In the genomic region with DNA sequence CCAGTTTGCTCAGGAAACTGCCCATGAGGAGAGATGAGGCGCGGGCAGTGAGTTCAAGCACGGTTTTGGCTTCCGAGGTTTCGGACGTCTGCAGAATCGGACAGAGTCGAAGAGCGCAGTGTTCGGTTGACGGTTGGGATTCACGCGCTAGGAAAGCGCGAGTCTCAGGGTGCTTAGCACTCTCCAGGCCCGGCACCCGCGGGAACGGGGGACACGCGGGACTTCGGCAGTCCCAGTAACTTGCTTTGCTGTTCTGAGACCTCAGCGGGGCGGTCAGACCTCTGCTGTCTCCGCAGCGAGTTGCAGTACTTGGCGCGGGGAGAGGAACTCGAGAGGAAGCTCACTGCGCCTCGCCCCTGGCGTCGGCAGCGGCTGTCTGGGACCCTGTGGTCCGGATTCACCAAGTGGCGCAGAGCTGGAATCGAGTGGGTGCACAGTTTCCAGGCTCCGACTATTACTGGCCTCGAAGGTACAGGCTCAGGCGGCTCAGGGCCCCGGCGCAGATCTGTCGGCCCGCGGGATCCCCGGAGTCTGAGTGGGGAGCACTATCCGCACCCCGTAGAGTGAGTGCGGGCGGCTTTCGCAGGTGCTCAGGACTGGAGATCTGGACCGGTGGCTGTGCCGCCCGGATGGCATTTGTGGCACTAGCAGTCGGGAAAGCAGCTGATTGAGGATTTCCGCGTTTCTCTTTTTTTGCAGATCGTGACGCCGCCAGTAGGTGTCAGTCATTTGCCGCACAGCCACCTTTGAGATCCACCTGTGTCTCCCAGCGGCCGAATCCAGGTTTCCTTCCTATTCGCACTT, we compare ENCODE assay signal across 8 cellular contexts. TPM values are rescaled to one million over a fixed set of nuclear protein-coding genes. Genes with fewer than 3 reads are reported as not detected.
DNase-seq lines count a peak whose midpoint lies in the region; ATAC-seq and TF ChIP-seq lines count a peak whose summit lies in the region.

A gene (minus strand): TSS at position 128 of the 804 bp plus-strand sequence. CDS start 103 bp downstream, at position 25.

- ATAC-seq in GM19463 (IDR thresholded peaks at IDR 0.05; ENCODE audit: unreplicated experiment) (peak; percentile 66), HG03135 (IDR thresholded peaks at IDR 0.05; ENCODE audit: unreplicated experiment) (no peak)

- H3K4me1 ChIP-seq in BE2C = no peaks in the 10 kb centered on the region

- H3K4me3 ChIP-seq in BE2C (ENCODE audit: low read depth, low read length) (peak within 1 kb of the TSS; percentile 59), cardiac fibroblast (replicated peaks in 1 of 2; ENCODE audit: low read depth in 2 of 2, low read length in 2 of 2) (peak within 1 kb of the TSS; percentile 55 to 58)

- TF ChIP-seq CTCF in BE2C (IDR thresholded peaks at IDR 0.05; ENCODE audit: low read depth, low read length) = peak; percentile 82
- TF ChIP-seq CTCF in VCaP (conservative IDR thresholded peaks at IDR 0.05) = peak; percentile 93
- TF ChIP-seq CTCF in cardiac fibroblast (IDR thresholded peaks at IDR 0.05; ENCODE audit: low read depth, low read length) = peak; percentile 64

- H3K27ac ChIP-seq in VCaP = no peak within 1 kb of the TSS

- peaks cover 30% of the 10 kb centered on the region for H3K27me3 ChIP-seq in BE2C

- H3K9me3 ChIP-seq in BE2C = no peaks in the 10 kb centered on the region

- DNase-seq in BE2C = peak; percentile 59
- DNase-seq in NCI-H146 (lab: John Stamatoyannopoulos, UW) = peak; percentile 83
- peak; percentile 53 to 63 for DNase-seq in cardiac fibroblast (ENCODE audit: low read depth in 2 of 2)
- DNase-seq in left kidney (ENCODE audit: low read depth, low spot score) = peak; percentile 91
- peak; percentile 64 for DNase-seq in stimulated activated CD4-positive, alpha-beta T cell treated with anti-CD3 and anti-CD28 coated beads, Interleukin-4, amount 100 ng/mL, for 24 hours

- no peaks in the 10 kb centered on the region for H3K36me3 ChIP-seq in BE2C

RNA-seq across cellular contexts. Expression of the gene that starts here (rescaled TPM):
- not detected for polyA plus RNA-seq in BE2C (2012; ENCODE audit: insufficient read depth, insufficient read length, low read depth)
